In the genomic region with DNA sequence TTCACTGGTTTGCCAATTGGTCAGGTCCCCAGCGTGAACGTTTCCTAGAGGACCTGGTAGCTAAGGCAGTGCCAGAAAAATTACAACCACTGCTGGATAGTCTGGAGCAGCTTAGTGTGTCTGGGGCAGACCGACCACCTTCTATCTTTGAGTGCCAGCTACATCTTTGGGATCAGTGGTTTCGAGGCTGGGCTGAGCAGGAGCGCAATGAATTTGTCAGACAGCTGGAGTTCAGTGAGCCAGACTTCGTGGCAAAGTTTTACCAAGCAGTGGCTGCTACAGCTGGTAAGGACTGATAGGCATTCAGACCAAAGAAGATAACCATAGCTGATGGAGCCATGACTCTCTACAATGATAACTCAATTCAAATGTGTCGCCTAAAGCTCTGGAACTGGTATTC, we compare ENCODE assay signal across 2 cellular contexts.
TF ChIP-seq lines count a peak whose summit lies in the region.

No MANE protein-coding gene starts in this region.

TF ChIP-seq in SK-N-SH, 30 proteins besides CTCF, POLR2A, EP300 and RAD21:
- TF ChIP-seq, protein P1, sequence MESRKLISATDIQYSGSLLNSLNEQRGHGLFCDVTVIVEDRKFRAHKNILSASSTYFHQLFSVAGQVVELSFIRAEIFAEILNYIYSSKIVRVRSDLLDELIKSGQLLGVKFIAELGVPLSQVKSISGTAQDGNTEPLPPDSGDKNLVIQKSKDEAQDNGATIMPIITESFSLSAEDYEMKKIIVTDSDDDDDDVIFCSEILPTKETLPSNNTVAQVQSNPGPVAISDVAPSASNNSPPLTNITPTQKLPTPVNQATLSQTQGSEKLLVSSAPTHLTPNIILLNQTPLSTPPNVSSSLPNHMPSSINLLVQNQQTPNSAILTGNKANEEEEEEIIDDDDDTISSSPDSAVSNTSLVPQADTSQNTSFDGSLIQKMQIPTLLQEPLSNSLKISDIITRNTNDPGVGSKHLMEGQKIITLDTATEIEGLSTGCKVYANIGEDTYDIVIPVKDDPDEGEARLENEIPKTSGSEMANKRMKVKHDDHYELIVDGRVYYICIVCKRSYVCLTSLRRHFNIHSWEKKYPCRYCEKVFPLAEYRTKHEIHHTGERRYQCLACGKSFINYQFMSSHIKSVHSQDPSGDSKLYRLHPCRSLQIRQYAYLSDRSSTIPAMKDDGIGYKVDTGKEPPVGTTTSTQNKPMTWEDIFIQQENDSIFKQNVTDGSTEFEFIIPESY (IDR thresholded peaks at IDR 0.05; ENCODE audit: borderline replicate concordance, low read depth) = no peak
- TF ChIP-seq CHD2 (IDR thresholded peaks at IDR 0.05; ENCODE audit: low read length, partially characterized antibody) (no peak), JUND (IDR thresholded peaks at IDR 0.05) (no peak)
- TF ChIP-seq, protein P2, sequence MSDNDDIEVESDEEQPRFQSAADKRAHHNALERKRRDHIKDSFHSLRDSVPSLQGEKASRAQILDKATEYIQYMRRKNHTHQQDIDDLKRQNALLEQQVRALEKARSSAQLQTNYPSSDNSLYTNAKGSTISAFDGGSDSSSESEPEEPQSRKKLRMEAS (IDR thresholded peaks at IDR 0.05; ENCODE audit: low read depth) = no peak
- TF ChIP-seq, protein P3, sequence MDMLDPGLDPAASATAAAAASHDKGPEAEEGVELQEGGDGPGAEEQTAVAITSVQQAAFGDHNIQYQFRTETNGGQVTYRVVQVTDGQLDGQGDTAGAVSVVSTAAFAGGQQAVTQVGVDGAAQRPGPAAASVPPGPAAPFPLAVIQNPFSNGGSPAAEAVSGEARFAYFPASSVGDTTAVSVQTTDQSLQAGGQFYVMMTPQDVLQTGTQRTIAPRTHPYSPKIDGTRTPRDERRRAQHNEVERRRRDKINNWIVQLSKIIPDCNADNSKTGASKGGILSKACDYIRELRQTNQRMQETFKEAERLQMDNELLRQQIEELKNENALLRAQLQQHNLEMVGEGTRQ (IDR thresholded peaks at IDR 0.05; ENCODE audit: borderline replicate concordance, low read depth, low read length) = no peak
- TF ChIP-seq, protein P4, sequence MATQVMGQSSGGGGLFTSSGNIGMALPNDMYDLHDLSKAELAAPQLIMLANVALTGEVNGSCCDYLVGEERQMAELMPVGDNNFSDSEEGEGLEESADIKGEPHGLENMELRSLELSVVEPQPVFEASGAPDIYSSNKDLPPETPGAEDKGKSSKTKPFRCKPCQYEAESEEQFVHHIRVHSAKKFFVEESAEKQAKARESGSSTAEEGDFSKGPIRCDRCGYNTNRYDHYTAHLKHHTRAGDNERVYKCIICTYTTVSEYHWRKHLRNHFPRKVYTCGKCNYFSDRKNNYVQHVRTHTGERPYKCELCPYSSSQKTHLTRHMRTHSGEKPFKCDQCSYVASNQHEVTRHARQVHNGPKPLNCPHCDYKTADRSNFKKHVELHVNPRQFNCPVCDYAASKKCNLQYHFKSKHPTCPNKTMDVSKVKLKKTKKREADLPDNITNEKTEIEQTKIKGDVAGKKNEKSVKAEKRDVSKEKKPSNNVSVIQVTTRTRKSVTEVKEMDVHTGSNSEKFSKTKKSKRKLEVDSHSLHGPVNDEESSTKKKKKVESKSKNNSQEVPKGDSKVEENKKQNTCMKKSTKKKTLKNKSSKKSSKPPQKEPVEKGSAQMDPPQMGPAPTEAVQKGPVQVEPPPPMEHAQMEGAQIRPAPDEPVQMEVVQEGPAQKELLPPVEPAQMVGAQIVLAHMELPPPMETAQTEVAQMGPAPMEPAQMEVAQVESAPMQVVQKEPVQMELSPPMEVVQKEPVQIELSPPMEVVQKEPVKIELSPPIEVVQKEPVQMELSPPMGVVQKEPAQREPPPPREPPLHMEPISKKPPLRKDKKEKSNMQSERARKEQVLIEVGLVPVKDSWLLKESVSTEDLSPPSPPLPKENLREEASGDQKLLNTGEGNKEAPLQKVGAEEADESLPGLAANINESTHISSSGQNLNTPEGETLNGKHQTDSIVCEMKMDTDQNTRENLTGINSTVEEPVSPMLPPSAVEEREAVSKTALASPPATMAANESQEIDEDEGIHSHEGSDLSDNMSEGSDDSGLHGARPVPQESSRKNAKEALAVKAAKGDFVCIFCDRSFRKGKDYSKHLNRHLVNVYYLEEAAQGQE (IDR thresholded peaks at IDR 0.05; ENCODE audit: low read depth, low read length) = no peak

TF ChIP-seq in SK-N-SH treated with all-trans-retinoic acid at 6 μM for 48 hours, 23 proteins besides CTCF, POLR2A, EP300 and RAD21:
- TF ChIP-seq RARB (CRISPR knock-in tag; IDR thresholded peaks at IDR 0.05) = no peak
- TF ChIP-seq GLIS3 (CRISPR knock-in tag; IDR thresholded peaks at IDR 0.05) = no peak
